Comparison of ENCODE assay signal across 8 cellular contexts in genomic region chr2:98936917-98937351, GRCh38. TPM values are rescaled to one million over a fixed set of nuclear protein-coding genes. Genes with fewer than 3 reads are reported as not detected.
DNase-seq lines count a peak whose midpoint lies in the region; ATAC-seq and TF ChIP-seq lines count a peak whose summit lies in the region.

No MANE protein-coding gene starts in this region.

- H3K36me3 Mint-ChIP-seq in T-helper 2 cell treated with Interferon-gamma antibody and Interleukin-4, amounts not matched to agents 5 μg/mL and 100 μg/mL, for 36 hours (ENCODE audit: low read depth): no peaks in the 10 kb centered on the region
- no peaks in the 10 kb centered on the region for H3K36me3 Mint-ChIP-seq in activated naive CD8-positive, alpha-beta T cell treated with anti-CD3 and anti-CD28 coated beads, Interleukin-2, amount 10 ng/mL, durations not matched to agents 7 days and 5 days

- H3K9me3 Mint-ChIP-seq in T-helper 2 cell treated with Interferon-gamma antibody and Interleukin-4, amounts not matched to agents 5 μg/mL and 100 μg/mL, for 36 hours: no peaks in the 10 kb centered on the region
- no peaks in the 10 kb centered on the region for H3K9me3 Mint-ChIP-seq in activated naive CD8-positive, alpha-beta T cell treated with anti-CD3 and anti-CD28 coated beads, Interleukin-2, amount 10 ng/mL, durations not matched to agents 7 days and 5 days
- no peaks in the 10 kb centered on the region for H3K9me3 Mint-ChIP-seq in stimulated activated naive CD8-positive, alpha-beta T cell treated with anti-CD3 and anti-CD28 coated beads, Interleukin-15, amount 100 ng/mL, for 72 hours

- H3K27ac Mint-ChIP-seq in T-helper 2 cell treated with Interferon-gamma antibody and Interleukin-4, amounts not matched to agents 5 μg/mL and 100 μg/mL, for 36 hours: no peak overlapping the region
- H3K27ac Mint-ChIP-seq in activated naive CD8-positive, alpha-beta T cell treated with anti-CD3 and anti-CD28 coated beads, Interleukin-2, amount 10 ng/mL, durations not matched to agents 7 days and 5 days: no peak overlapping the region
- no peak overlapping the region for H3K27ac Mint-ChIP-seq in stimulated activated naive CD8-positive, alpha-beta T cell treated with anti-CD3 and anti-CD28 coated beads, Interleukin-15, amount 100 ng/mL, for 72 hours

- TF ChIP-seq CTCF in kidney epithelial cell (IDR thresholded peaks at IDR 0.05; ENCODE audit: insufficient read depth, low read length, poor library complexity, severe bottlenecking): no peak

- no peaks in the 10 kb centered on the region for H3K36me3 ChIP-seq in kidney epithelial cell (ENCODE audit: control insufficient read depth, insufficient read depth, low read length)

- peaks cover 70% of the 10 kb centered on the region for H3K27me3 Mint-ChIP-seq in T-helper 2 cell treated with Interferon-gamma antibody and Interleukin-4, amounts not matched to agents 5 μg/mL and 100 μg/mL, for 36 hours (ENCODE audit: low read depth)
- H3K27me3 Mint-ChIP-seq in activated naive CD8-positive, alpha-beta T cell treated with anti-CD3 and anti-CD28 coated beads, Interleukin-2, amount 10 ng/mL, durations not matched to agents 7 days and 5 days: peaks cover 64% of the 10 kb centered on the region
- peaks cover 77% of the 10 kb centered on the region for H3K27me3 Mint-ChIP-seq in stimulated activated naive CD8-positive, alpha-beta T cell treated with anti-CD3 and anti-CD28 coated beads, Interleukin-15, amount 100 ng/mL, for 72 hours

- H3K4me1 Mint-ChIP-seq in T-helper 2 cell treated with Interferon-gamma antibody and Interleukin-4, amounts not matched to agents 5 μg/mL and 100 μg/mL, for 36 hours (ENCODE audit: low read depth): peaks cover 9% of the 10 kb centered on the region
- peaks cover 3% of the 10 kb centered on the region for H3K4me1 Mint-ChIP-seq in activated naive CD8-positive, alpha-beta T cell treated with anti-CD3 and anti-CD28 coated beads, Interleukin-2, amount 10 ng/mL, durations not matched to agents 7 days and 5 days
- H3K4me1 Mint-ChIP-seq in stimulated activated naive CD8-positive, alpha-beta T cell treated with anti-CD3 and anti-CD28 coated beads, Interleukin-15, amount 100 ng/mL, for 72 hours: peaks cover 12% of the 10 kb centered on the region

- DNase-seq in T-helper 2 cell treated with Interferon-gamma antibody and Interleukin-4, amounts not matched to agents 5 μg/mL and 100 μg/mL, for 36 hours (ENCODE audit: low spot score): no peak
- DNase-seq in T-helper 2 cell (no peak), kidney epithelial cell (ENCODE audit: low read depth) (no peak), NCI-H2171 treated with DMSO at 0.1 percent for 48 hours (lab: John Stamatoyannopoulos, UW) (no peak), DMS 273 treated with DMSO at 0.1 percent for 48 hours (lab: John Stamatoyannopoulos, UW) (no peak)
- no peak for DNase-seq in activated naive CD8-positive, alpha-beta T cell treated with anti-CD3 and anti-CD28 coated beads, Interleukin-2, amount 10 ng/mL, durations not matched to agents 7 days and 5 days
- no peak for DNase-seq in stimulated activated naive CD8-positive, alpha-beta T cell treated with anti-CD3 and anti-CD28 coated beads, Interleukin-15, amount 100 ng/mL, for 72 hours
- DNase-seq in effector CD8-positive, alpha-beta T cell (lab: John Stamatoyannopoulos, UW): no peak

- ATAC-seq in activated naive CD8-positive, alpha-beta T cell treated with anti-CD3 and anti-CD28 coated beads, Interleukin-2, amount 10 ng/mL, durations not matched to agents 7 days and 5 days (ENCODE audit: low read depth): no peak
- peak; percentile 35 for ATAC-seq in stimulated activated naive CD8-positive, alpha-beta T cell treated with anti-CD3 and anti-CD28 coated beads, Interleukin-15, amount 100 ng/mL, for 72 hours

- peak overlapping the region; percentile 69 for H3K4me3 Mint-ChIP-seq in T-helper 2 cell treated with Interferon-gamma antibody and Interleukin-4, amounts not matched to agents 5 μg/mL and 100 μg/mL, for 36 hours
- H3K4me3 Mint-ChIP-seq in activated naive CD8-positive, alpha-beta T cell treated with anti-CD3 and anti-CD28 coated beads, Interleukin-2, amount 10 ng/mL, durations not matched to agents 7 days and 5 days: peak overlapping the region; percentile 66
- H3K4me3 Mint-ChIP-seq in stimulated activated naive CD8-positive, alpha-beta T cell treated with anti-CD3 and anti-CD28 coated beads, Interleukin-15, amount 100 ng/mL, for 72 hours: peak overlapping the region; percentile 77 to 83

- POLR2A ChIA-PET in activated naive CD8-positive, alpha-beta T cell treated with anti-CD3 and anti-CD28 coated beads, Interleukin-2, amount 10 ng/mL, durations not matched to agents 7 days and 5 days (lab: Charles Lee): no interaction called here

- peaks cover 12% of the 10 kb centered on the region for H3K27me3 ChIP-seq in kidney epithelial cell (ENCODE audit: control insufficient read depth, insufficient read depth, low read length)

- peak overlapping the region; percentile 46 for H3K4me3 ChIP-seq in kidney epithelial cell (ENCODE audit: low read depth, low read length)

RNA-seq across cellular contexts. Expression of gene CRACDL, which starts 0.9 kb away (rescaled TPM):
- 1 to 10 TPM in 1 of 2 experiments, under 1 TPM in 1; 0.61 to 2.3 TPM for total RNA-seq in activated naive CD8-positive, alpha-beta T cell treated with anti-CD3 and anti-CD28 coated beads, Interleukin-2, amount 10 ng/mL, durations not matched to agents 7 days and 5 days
- total RNA-seq in kidney epithelial cell: 1.4 TPM in 2 replicates
